ENCODE assay signal across 3 cellular contexts in genomic region chr12:33892425-33892824, GRCh38.
TF ChIP-seq lines count a peak whose summit lies in the region.

No MANE protein-coding gene starts in this region.

TF ChIP-seq in HepG2, 621 proteins besides CTCF, POLR2A, EP300 and RAD21:
- TF ChIP-seq ASH2L (IDR thresholded peaks at IDR 0.05; ENCODE audit: insufficient read length, low read depth, low read length): no peak
- peak; percentile 45; the same call in 1 of the 2 replicates for TF ChIP-seq CEBPB (IDR thresholded peaks at IDR 0.05; ENCODE audit: borderline replicate concordance, low read depth, low read length)
- no peak for TF ChIP-seq TIGD3 (CRISPR knock-in tag; IDR thresholded peaks at IDR 0.05; ENCODE audit: borderline replicate concordance)
- no peak for TF ChIP-seq MAX (IDR thresholded peaks at IDR 0.05)

TF ChIP-seq in IMR-90, 13 proteins besides CTCF, POLR2A, EP300 and RAD21:
- TF ChIP-seq CHD1 (IDR thresholded peaks at IDR 0.05; ENCODE audit: low read depth, low read length): no peak
- peak; percentile 71 for TF ChIP-seq CEBPB (IDR thresholded peaks at IDR 0.05; ENCODE audit: low read depth, low read length)
TF ChIP-seq in IMR-90: peak in this region for 1.

TF ChIP-seq in K562, 482 proteins besides CTCF, POLR2A, EP300 and RAD21:
- TF ChIP-seq FUS (optimal IDR thresholded peaks at IDR 0.05; ENCODE audit: low read depth, low read length): no peak
- TF ChIP-seq CEBPB (tag; IDR thresholded peaks at IDR 0.05): 0 out of 2 replicates have a peak, but pooled peaks have one; percentile 9
- TF ChIP-seq CEBPG (CRISPR knock-in tag; IDR thresholded peaks at IDR 0.05): no peak
- peak in 1 of 2 experiments; percentile 76; a peak in 2 of 4 replicates for TF ChIP-seq CEBPG (tag; conservative IDR thresholded peaks at IDR 0.05 in 1 of 2, IDR thresholded peaks at IDR 0.05 in 1 of 2)
